Comparison of ENCODE assay signal across 11 cellular contexts in genomic region chr4:118307619-118308018, GRCh38.
"Had no signal": no experiment of that assay in that cellular context is flagged by ENCODE, and none has a peak within 500 bp of the region (broad histone marks: within the 10 kb centered on the region; RNA-seq: fewer than 3 reads in every experiment).

No MANE protein-coding gene starts in this region.

- H3K4me1 ChIP-seq: stomach had no signal

- H3K9me3 ChIP-seq: stomach, thoracic aorta had no signal

- H3K4me3 Mint-ChIP-seq: activated naive CD4-positive, alpha-beta T cell treated with anti-CD3 and anti-CD28 coated beads, Interleukin-2, amount 50 U/mL, for 24 hours; T-helper 1 cell treated with Interleukin-12 subunit alpha and Interleukin-12 subunit beta and Interleukin-4 antibody, amounts not matched to agents 30 μg/mL and 1 μg/mL, for 36 hours had no signal

- H3K27ac ChIP-seq: skin epidermis, stomach, thoracic aorta had no signal

- ATAC-seq: esophagus mucosa had no signal

- H3K27ac Mint-ChIP-seq: activated naive CD4-positive, alpha-beta T cell treated with anti-CD3 and anti-CD28 coated beads, Interleukin-2, amount 50 U/mL, for 24 hours; T-helper 1 cell treated with Interleukin-12 subunit alpha and Interleukin-12 subunit beta and Interleukin-4 antibody, amounts not matched to agents 30 μg/mL and 1 μg/mL, for 36 hours had no signal

- H3K4me1 Mint-ChIP-seq: activated naive CD4-positive, alpha-beta T cell treated with anti-CD3 and anti-CD28 coated beads, Interleukin-2, amount 50 U/mL, for 24 hours had no signal

- H3K27me3 ChIP-seq: stomach had no signal

- H3K36me3 Mint-ChIP-seq: activated naive CD4-positive, alpha-beta T cell treated with anti-CD3 and anti-CD28 coated beads, Interleukin-2, amount 50 U/mL, for 24 hours; brain had no signal

- H3K4me3 ChIP-seq: skin epidermis, stomach, thoracic aorta had no signal

- DNase-seq: activated CD4-positive, alpha-beta T cell treated with anti-CD3 and anti-CD28 coated beads for 48 hours; activated CD8-positive, alpha-beta memory T cell treated with anti-CD3 and anti-CD28 coated beads for 24 hours; amniotic stem cell; left cardiac atrium; stomach had no signal

- H3K36me3 ChIP-seq: stomach, thoracic aorta had no signal

- H3K9me3 Mint-ChIP-seq: activated naive CD4-positive, alpha-beta T cell treated with anti-CD3 and anti-CD28 coated beads, Interleukin-2, amount 50 U/mL, for 24 hours; brain; T-helper 1 cell treated with Interleukin-12 subunit alpha and Interleukin-12 subunit beta and Interleukin-4 antibody, amounts not matched to agents 30 μg/mL and 1 μg/mL, for 36 hours had no signal
